1 cellular context compared by ENCODE assay signal in the genomic region with DNA sequence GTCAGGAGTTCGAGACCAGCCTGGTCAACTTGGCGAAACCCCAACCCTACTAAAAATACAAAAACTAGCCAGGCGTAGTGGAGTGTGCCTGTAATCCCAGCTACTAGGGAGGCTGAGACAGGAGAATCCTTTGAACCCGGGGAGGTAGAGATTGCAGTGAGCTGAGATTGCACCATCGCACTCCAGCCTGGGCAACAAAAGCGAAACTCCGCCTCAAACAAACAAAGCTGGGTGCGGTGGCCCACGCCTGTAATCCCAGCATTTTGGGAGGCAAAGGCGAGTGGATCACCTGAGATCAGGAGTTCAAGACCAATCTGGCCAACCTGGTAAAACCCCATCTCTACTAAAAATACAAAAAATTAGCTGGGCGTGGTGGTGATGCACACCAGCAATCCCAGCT.
TF ChIP-seq lines count a peak whose summit lies in the region.
"Not testable (repeated sequence)": the region's sequence is repeated elsewhere in the genome, so short reads cannot be mapped to it uniquely, and the experiment has no call there.

No MANE protein-coding gene starts in this region.

TF ChIP-seq in HepG2, 621 proteins besides CTCF, POLR2A, EP300 and RAD21 (continues in another document):
- TF ChIP-seq HNF4G (IDR thresholded peaks at IDR 0.05; ENCODE audit: borderline replicate concordance, low read depth, low read length), result peak; percentile 15; the same call in 1 of the 2 replicates
- not testable (repeated sequence) for TF ChIP-seq HNF4G (CRISPR knock-in tag; IDR thresholded peaks at IDR 0.05; ENCODE audit: borderline replicate concordance, low read depth); NR2F6 (IDR thresholded peaks at IDR 0.05); SOX13 (IDR thresholded peaks at IDR 0.05); SOX6 (IDR thresholded peaks at IDR 0.05)
- TF ChIP-seq, protein P1, sequence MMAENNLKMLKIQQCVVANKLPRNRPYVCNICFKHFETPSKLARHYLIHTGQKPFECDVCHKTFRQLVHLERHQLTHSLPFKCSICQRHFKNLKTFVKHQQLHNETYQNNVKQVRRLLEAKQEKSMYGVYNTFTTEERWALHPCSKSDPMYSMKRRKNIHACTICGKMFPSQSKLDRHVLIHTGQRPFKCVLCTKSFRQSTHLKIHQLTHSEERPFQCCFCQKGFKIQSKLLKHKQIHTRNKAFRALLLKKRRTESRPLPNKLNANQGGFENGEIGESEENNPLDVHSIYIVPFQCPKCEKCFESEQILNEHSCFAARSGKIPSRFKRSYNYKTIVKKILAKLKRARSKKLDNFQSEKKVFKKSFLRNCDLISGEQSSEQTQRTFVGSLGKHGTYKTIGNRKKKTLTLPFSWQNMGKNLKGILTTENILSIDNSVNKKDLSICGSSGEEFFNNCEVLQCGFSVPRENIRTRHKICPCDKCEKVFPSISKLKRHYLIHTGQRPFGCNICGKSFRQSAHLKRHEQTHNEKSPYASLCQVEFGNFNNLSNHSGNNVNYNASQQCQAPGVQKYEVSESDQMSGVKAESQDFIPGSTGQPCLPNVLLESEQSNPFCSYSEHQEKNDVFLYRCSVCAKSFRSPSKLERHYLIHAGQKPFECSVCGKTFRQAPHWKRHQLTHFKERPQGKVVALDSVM (CRISPR knock-in tag; IDR thresholded peaks at IDR 0.05), result peak; percentile 89
- TF ChIP-seq, protein P2, sequence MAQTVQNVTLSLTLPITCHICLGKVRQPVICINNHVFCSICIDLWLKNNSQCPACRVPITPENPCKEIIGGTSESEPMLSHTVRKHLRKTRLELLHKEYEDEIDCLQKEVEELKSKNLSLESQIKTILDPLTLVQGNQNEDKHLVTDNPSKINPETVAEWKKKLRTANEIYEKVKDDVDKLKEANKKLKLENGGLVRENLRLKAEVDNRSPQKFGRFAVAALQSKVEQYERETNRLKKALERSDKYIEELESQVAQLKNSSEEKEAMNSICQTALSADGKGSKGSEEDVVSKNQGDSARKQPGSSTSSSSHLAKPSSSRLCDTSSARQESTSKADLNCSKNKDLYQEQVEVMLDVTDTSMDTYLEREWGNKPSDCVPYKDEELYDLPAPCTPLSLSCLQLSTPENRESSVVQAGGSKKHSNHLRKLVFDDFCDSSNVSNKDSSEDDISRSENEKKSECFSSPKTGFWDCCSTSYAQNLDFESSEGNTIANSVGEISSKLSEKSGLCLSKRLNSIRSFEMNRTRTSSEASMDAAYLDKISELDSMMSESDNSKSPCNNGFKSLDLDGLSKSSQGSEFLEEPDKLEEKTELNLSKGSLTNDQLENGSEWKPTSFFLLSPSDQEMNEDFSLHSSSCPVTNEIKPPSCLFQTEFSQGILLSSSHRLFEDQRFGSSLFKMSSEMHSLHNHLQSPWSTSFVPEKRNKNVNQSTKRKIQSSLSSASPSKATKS (CRISPR knock-in tag; IDR thresholded peaks at IDR 0.05), result 0 out of 2 replicates have a peak, but pooled peaks have one; percentile 51
- TF ChIP-seq YEATS2 (CRISPR knock-in tag; IDR thresholded peaks at IDR 0.05; ENCODE audit: borderline replicate concordance), result 0 out of 2 replicates have a peak, but pooled peaks have one; percentile 16
- TF ChIP-seq TRIM24 (CRISPR knock-in tag; IDR thresholded peaks at IDR 0.05), result 0 out of 2 replicates have a peak, but pooled peaks have one; percentile 18
- TF ChIP-seq, protein P3, sequence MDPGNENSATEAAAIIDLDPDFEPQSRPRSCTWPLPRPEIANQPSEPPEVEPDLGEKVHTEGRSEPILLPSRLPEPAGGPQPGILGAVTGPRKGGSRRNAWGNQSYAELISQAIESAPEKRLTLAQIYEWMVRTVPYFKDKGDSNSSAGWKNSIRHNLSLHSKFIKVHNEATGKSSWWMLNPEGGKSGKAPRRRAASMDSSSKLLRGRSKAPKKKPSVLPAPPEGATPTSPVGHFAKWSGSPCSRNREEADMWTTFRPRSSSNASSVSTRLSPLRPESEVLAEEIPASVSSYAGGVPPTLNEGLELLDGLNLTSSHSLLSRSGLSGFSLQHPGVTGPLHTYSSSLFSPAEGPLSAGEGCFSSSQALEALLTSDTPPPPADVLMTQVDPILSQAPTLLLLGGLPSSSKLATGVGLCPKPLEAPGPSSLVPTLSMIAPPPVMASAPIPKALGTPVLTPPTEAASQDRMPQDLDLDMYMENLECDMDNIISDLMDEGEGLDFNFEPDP (CRISPR knock-in tag; conservative IDR thresholded peaks at IDR 0.05), result 0 out of 2 replicates have a peak, but pooled peaks have one; percentile 27
- TF ChIP-seq, protein P4, sequence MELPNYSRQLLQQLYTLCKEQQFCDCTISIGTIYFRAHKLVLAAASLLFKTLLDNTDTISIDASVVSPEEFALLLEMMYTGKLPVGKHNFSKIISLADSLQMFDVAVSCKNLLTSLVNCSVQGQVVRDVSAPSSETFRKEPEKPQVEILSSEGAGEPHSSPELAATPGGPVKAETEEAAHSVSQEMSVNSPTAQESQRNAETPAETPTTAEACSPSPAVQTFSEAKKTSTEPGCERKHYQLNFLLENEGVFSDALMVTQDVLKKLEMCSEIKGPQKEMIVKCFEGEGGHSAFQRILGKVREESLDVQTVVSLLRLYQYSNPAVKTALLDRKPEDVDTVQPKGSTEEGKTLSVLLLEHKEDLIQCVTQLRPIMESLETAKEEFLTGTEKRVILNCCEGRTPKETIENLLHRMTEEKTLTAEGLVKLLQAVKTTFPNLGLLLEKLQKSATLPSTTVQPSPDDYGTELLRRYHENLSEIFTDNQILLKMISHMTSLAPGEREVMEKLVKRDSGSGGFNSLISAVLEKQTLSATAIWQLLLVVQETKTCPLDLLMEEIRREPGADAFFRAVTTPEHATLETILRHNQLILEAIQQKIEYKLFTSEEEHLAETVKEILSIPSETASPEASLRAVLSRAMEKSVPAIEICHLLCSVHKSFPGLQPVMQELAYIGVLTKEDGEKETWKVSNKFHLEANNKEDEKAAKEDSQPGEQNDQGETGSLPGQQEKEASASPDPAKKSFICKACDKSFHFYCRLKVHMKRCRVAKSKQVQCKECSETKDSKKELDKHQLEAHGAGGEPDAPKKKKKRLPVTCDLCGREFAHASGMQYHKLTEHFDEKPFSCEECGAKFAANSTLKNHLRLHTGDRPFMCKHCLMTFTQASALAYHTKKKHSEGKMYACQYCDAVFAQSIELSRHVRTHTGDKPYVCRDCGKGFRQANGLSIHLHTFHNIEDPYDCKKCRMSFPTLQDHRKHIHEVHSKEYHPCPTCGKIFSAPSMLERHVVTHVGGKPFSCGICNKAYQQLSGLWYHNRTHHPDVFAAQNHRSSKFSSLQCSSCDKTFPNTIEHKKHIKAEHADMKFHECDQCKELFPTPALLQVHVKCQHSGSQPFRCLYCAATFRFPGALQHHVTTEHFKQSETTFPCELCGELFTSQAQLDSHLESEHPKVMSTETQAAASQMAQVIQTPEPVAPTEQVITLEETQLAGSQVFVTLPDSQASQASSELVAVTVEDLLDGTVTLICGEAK (IDR thresholded peaks at IDR 0.05), result not testable (repeated sequence)
- TF ChIP-seq, protein P4 (CRISPR knock-in tag; IDR thresholded peaks at IDR 0.05), result 0 out of 2 replicates have a peak, but pooled peaks have one; percentile 11
- TF ChIP-seq CEBPB (IDR thresholded peaks at IDR 0.05; ENCODE audit: borderline replicate concordance, low read depth, low read length), result peak; percentile 87
- TF ChIP-seq CBX5 (CRISPR knock-in tag; IDR thresholded peaks at IDR 0.05; ENCODE audit: borderline replicate concordance), result 0 out of 2 replicates have a peak, but pooled peaks have one; percentile 43
- TF ChIP-seq KDM5B (CRISPR knock-in tag; IDR thresholded peaks at IDR 0.05; ENCODE audit: borderline replicate concordance), result 0 out of 2 replicates have a peak, but pooled peaks have one; percentile 7
- TF ChIP-seq, protein P5, sequence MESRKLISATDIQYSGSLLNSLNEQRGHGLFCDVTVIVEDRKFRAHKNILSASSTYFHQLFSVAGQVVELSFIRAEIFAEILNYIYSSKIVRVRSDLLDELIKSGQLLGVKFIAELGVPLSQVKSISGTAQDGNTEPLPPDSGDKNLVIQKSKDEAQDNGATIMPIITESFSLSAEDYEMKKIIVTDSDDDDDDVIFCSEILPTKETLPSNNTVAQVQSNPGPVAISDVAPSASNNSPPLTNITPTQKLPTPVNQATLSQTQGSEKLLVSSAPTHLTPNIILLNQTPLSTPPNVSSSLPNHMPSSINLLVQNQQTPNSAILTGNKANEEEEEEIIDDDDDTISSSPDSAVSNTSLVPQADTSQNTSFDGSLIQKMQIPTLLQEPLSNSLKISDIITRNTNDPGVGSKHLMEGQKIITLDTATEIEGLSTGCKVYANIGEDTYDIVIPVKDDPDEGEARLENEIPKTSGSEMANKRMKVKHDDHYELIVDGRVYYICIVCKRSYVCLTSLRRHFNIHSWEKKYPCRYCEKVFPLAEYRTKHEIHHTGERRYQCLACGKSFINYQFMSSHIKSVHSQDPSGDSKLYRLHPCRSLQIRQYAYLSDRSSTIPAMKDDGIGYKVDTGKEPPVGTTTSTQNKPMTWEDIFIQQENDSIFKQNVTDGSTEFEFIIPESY (CRISPR knock-in tag; IDR thresholded peaks at IDR 0.05), result 0 out of 2 replicates have a peak, but pooled peaks have one; percentile 35
- TF ChIP-seq GFI1 (CRISPR knock-in tag; IDR thresholded peaks at IDR 0.05; ENCODE audit: borderline replicate concordance), result peak; percentile 91
- peak; percentile 43; the same call in 1 of the 2 replicates for TF ChIP-seq NR2F6 (CRISPR knock-in tag; IDR thresholded peaks at IDR 0.05)
- TF ChIP-seq SOX13 (CRISPR knock-in tag; conservative IDR thresholded peaks at IDR 0.05 in 1 of 2, IDR thresholded peaks at IDR 0.05 in 1 of 2), result peak in 1 of 2 experiments; percentile 66; a peak in 2 of 4 replicates
- peak; percentile 43; the same call in 1 of the 2 replicates for TF ChIP-seq SAP130 (CRISPR knock-in tag; IDR thresholded peaks at IDR 0.05; ENCODE audit: low read depth)
- TF ChIP-seq CEBPG (CRISPR knock-in tag; IDR thresholded peaks at IDR 0.05), result peak; percentile 86
- 0 out of 2 replicates have a peak, but pooled peaks have one; percentile 15 for TF ChIP-seq FOXA3 (CRISPR knock-in tag; IDR thresholded peaks at IDR 0.05)
- peak; percentile 6 for TF ChIP-seq TEAD3 (CRISPR knock-in tag; optimal IDR thresholded peaks at IDR 0.05; ENCODE audit: borderline replicate concordance)
- peak; percentile 69; the same call in 1 of the 2 replicates for TF ChIP-seq ZMYM3 (CRISPR knock-in tag; IDR thresholded peaks at IDR 0.05)
- TF ChIP-seq DMAP1 (CRISPR knock-in tag; IDR thresholded peaks at IDR 0.05), result 0 out of 2 replicates have a peak, but pooled peaks have one; percentile 17
- TF ChIP-seq ZNF430 (CRISPR knock-in tag; IDR thresholded peaks at IDR 0.05), result 0 out of 2 replicates have a peak, but pooled peaks have one; percentile 26
- TF ChIP-seq, protein P6, sequence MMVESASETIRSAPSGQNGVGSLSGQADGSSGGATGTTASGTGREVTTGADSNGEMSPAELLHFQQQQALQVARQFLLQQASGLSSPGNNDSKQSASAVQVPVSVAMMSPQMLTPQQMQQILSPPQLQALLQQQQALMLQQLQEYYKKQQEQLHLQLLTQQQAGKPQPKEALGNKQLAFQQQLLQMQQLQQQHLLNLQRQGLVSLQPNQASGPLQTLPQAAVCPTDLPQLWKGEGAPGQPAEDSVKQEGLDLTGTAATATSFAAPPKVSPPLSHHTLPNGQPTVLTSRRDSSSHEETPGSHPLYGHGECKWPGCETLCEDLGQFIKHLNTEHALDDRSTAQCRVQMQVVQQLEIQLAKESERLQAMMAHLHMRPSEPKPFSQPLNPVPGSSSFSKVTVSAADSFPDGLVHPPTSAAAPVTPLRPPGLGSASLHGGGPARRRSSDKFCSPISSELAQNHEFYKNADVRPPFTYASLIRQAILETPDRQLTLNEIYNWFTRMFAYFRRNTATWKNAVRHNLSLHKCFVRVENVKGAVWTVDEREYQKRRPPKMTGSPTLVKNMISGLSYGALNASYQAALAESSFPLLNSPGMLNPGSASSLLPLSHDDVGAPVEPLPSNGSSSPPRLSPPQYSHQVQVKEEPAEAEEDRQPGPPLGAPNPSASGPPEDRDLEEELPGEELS (CRISPR knock-in tag; IDR thresholded peaks at IDR 0.05), result peak; percentile 37; the same call in 1 of the 2 replicates
- TF ChIP-seq SOX6 (CRISPR knock-in tag; IDR thresholded peaks at IDR 0.05), result peak; percentile 83
- peak; percentile 51; the same call in 1 of the 2 replicates for TF ChIP-seq PHF21A (CRISPR knock-in tag; IDR thresholded peaks at IDR 0.05)
- peak; percentile 85 for TF ChIP-seq SP5 (CRISPR knock-in tag; IDR thresholded peaks at IDR 0.05; ENCODE audit: borderline replicate concordance, low read depth)
